ENCODE assay signal across 22 cellular contexts in the genomic region with DNA sequence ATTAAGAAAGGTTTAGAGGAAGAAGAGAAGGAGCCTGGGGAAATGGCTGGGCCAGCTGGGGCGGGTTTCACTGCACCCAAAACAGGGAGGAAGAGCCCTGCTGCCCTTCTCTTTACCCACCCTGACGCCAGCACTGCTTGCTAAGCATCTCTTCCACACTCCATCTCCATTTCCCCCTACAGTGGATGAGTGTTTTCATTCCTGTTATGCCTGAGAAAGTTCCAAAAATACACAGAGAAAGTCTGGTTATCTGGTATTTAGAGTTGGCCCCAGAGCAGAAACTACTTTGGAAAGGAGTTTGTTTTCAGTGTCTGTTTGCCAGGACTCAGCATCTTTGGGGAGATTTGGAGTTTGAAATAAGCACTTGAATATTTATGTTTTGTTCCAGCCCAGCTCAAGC.
A peak's percentile ranks its signal among the peaks of the same experiment; 100 is the strongest.
DNase-seq lines count a peak whose midpoint lies in the region; ATAC-seq and TF ChIP-seq lines count a peak whose summit lies in the region.
"Had no signal": no experiment of that assay in that cellular context is flagged by ENCODE, and none has a peak within 500 bp of the region (broad histone marks: within the 10 kb centered on the region; RNA-seq: fewer than 3 reads in every experiment).

No MANE protein-coding gene starts in this region.

- DNase-seq in AG08395 (ENCODE audit: low spot score) (peak; percentile 46), ascending aorta (ENCODE audit: low spot score in 2 of 2) (peak in 1 of 2 donors; percentile 66), heart left ventricle (no peak), trophoblast cell (no peak), NCI-H526 treated with DMSO at 0.1 percent for 48 hours (lab: John Stamatoyannopoulos, UW) (no peak), OCI-M2 (lab: John Stamatoyannopoulos, UW; ENCODE audit: unreplicated experiment) (no peak), NCI-H1694 (lab: John Stamatoyannopoulos, UW) (no peak)
- no peak for DNase-seq in stimulated activated CD4-positive, alpha-beta T cell treated with anti-CD3 and anti-CD28 coated beads, Interleukin-15, amount 100 ng/mL, for 24 hours
- DNase-seq: activated naive CD4-positive, alpha-beta T cell; brain microvascular endothelial cell; Calu3; effector CD8-positive, alpha-beta T cell; NCI-H1417; NCI-H2227 treated with DMSO at 0.1 percent for 48 hours; SHP77 treated with DMSO at 0.1 percent for 48 hours; sigmoid colon; stimulated activated CD4-positive, alpha-beta T cell treated with anti-CD3 and anti-CD28 coated beads, Interleukin-4, amount 100 ng/mL, for 1 hour; stimulated activated CD8-positive, alpha-beta memory T cell treated with anti-CD3 and anti-CD28 coated beads, Interleukin-4, amount 100 ng/mL, for 48 hours had no signal

- H3K27ac ChIP-seq in ascending aorta (peak overlapping the region; percentile 80 to 85), heart left ventricle (peak overlapping the region in 7 of 12 donors; percentile 1 to 64 (median 42)), trophoblast cell (ENCODE audit: low read depth, low read length) (no peak overlapping the region)
- H3K27ac ChIP-seq: brain microvascular endothelial cell, gastroesophageal sphincter, sigmoid colon had no signal

- H3K14ac ChIP-seq in trophoblast cell (ENCODE audit: low read length), result no peak overlapping the region

- 44 to 65% (median 54%) methylated on average over 2 of the region's 2 CpGs for WGBS in heart left ventricle, 4 donors
- WGBS in trophoblast cell (ENCODE audit: extremely low coverage, insufficient coverage, insufficient read length), result no CpG with 5 or more reads among the region's 2 CpGs

- intact Hi-C loops in ascending aorta (cut with DNase I) (loop anchor here (5.0 kb wide), 2 partner anchors 436 to 1864 kb away; no protein-coding TSS in a partner anchor), heart left ventricle (cut with DNase I) (no loop called here)

- peak overlapping the region; percentile 14 for H2BK120ac ChIP-seq in trophoblast cell (ENCODE audit: insufficient read depth, low read length, poor library complexity)

- H3K4ac ChIP-seq in trophoblast cell (ENCODE audit: low read depth, low read length), result peak overlapping the region; percentile 33

- H3K9ac ChIP-seq in trophoblast cell (ENCODE audit: low read length), result no peak overlapping the region

- no peak for TF ChIP-seq POLR2A in heart left ventricle (IDR thresholded peaks at IDR 0.05)

- no peak overlapping the region for H2AFZ ChIP-seq in trophoblast cell (ENCODE audit: insufficient read depth, low read length, poor library complexity)

- H3K27me3 ChIP-seq in ascending aorta (no peaks in the 10 kb centered on the region), heart left ventricle (peaks cover 0 to 11% (median 0%) of the 10 kb centered on the region in 9 donors), trophoblast cell (ENCODE audit: insufficient read depth, low read length) (no peaks in the 10 kb centered on the region)
- H3K27me3 ChIP-seq: brain microvascular endothelial cell had no signal

- peaks cover 2% of the 10 kb centered on the region for H3K79me2 ChIP-seq in trophoblast cell (ENCODE audit: control insufficient read depth, insufficient read depth, low read length, poor library complexity)

- H4K91ac ChIP-seq in trophoblast cell (ENCODE audit: low read depth, low read length), result peak overlapping the region; percentile 50

- H3K23ac ChIP-seq in trophoblast cell (ENCODE audit: low read length), result no peak overlapping the region

- no peak for TF ChIP-seq CTCF in ascending aorta (IDR thresholded peaks at IDR 0.05)
- TF ChIP-seq CTCF in heart left ventricle (IDR thresholded peaks at IDR 0.05), result no peak

- H2BK12ac ChIP-seq in trophoblast cell (ENCODE audit: low read length), result peak overlapping the region; percentile 46

- H3K4me2 ChIP-seq in trophoblast cell (ENCODE audit: low read length), result no peak overlapping the region

- ATAC-seq in heart left ventricle, result peak; percentile 35 to 70 (median 58)
- ATAC-seq: gastroesophageal sphincter; K562; natural killer cell treated with Interleukin-12 subunit alpha and Interleukin-12 subunit beta and Interleukin-15 and Interleukin-18, amount 100 ng/mL, for 72 hours had no signal

- H2AK5ac ChIP-seq in trophoblast cell (ENCODE audit: low read length), result peak overlapping the region; percentile 47

- H3K18ac ChIP-seq in trophoblast cell (ENCODE audit: low read length), result no peak overlapping the region

- no peaks in the 10 kb centered on the region for H3K9me3 ChIP-seq in ascending aorta
- H3K9me3 ChIP-seq in heart left ventricle, result no peaks in the 10 kb centered on the region
- H3K9me3 ChIP-seq in trophoblast cell (ENCODE audit: insufficient read depth, low read depth, low read length), result no peaks in the 10 kb centered on the region
- H3K9me3 ChIP-seq: gastroesophageal sphincter, sigmoid colon had no signal

- no peak overlapping the region for H4K12ac ChIP-seq in trophoblast cell (ENCODE audit: low read depth, low read length)

- H4K8ac ChIP-seq in trophoblast cell (ENCODE audit: low read depth, low read length), result peak overlapping the region; percentile 48

- H3K36me3 ChIP-seq in ascending aorta (no peaks in the 10 kb centered on the region), heart left ventricle (no peaks in the 10 kb centered on the region), trophoblast cell (ENCODE audit: control insufficient read depth in 1 of 2, insufficient read depth in 2 of 2, low read length in 2 of 2) (no peaks in the 10 kb centered on the region)
- H3K36me3 ChIP-seq: brain microvascular endothelial cell, gastroesophageal sphincter, sigmoid colon had no signal

- H2BK5ac ChIP-seq in trophoblast cell (ENCODE audit: low read depth, low read length, poor library complexity), result no peak overlapping the region

- H3K4me1 ChIP-seq in ascending aorta (peaks cover 0 to 23% of the 10 kb centered on the region in 2 donors), heart left ventricle (peaks cover 0 to 20% (median 0%) of the 10 kb centered on the region in 12 donors), trophoblast cell (ENCODE audit: control insufficient read depth in 1 of 2, insufficient read depth in 2 of 2, low read length in 2 of 2) (peaks cover 3 to 13% of the 10 kb centered on the region in 2 experiments)
- H3K4me1 ChIP-seq: gastroesophageal sphincter, sigmoid colon had no signal

- H3K4me3 ChIP-seq in ascending aorta (no peak overlapping the region), heart left ventricle (no peak overlapping the region), trophoblast cell (ENCODE audit: low read depth, low read length) (no peak overlapping the region)
- H3K4me3 ChIP-seq: gastroesophageal sphincter, K562, lung, sigmoid colon had no signal

- peaks cover 14% of the 10 kb centered on the region for H3K79me1 ChIP-seq in trophoblast cell (ENCODE audit: low read length)
